1 cellular context compared by ENCODE assay signal in the genomic region with DNA sequence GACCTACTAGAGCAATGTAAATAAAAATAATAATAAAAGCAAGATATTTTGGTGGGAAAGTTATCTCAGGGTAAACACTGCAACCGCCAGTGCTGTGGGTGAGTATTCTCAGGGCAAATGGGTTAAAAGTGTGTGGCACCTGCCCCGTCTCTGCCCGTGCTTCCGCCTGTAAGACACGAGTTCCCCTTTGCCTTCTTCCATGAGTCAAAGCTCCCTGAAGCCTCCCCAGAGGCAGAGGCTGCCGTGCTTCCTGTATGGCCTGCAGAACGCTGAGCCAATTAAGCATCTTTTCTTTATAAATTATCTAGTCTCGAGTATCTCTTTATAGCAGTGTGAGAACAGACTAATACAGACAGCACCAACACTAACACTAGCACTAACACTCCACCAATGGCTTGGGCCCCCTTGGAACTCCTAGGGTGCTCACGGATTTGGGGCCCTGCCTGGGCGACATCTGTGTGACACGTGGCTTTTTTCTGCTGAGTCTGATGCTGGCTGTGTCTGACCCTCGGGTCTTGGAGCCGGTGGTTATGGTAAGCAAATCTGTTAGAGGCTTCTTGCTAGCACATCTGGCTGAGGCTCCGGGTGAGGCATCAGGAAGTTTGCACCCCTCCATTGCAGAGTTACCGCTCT.
TF ChIP-seq lines count a peak whose summit lies in the region.

No MANE protein-coding gene starts in this region.

TF ChIP-seq in WTC11, 78 proteins besides CTCF, POLR2A, EP300 and RAD21 (continued from another document):
- TF ChIP-seq, protein P1, sequence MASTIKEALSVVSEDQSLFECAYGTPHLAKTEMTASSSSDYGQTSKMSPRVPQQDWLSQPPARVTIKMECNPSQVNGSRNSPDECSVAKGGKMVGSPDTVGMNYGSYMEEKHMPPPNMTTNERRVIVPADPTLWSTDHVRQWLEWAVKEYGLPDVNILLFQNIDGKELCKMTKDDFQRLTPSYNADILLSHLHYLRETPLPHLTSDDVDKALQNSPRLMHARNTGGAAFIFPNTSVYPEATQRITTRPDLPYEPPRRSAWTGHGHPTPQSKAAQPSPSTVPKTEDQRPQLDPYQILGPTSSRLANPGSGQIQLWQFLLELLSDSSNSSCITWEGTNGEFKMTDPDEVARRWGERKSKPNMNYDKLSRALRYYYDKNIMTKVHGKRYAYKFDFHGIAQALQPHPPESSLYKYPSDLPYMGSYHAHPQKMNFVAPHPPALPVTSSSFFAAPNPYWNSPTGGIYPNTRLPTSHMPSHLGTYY (CRISPR knock-in tag; IDR thresholded peaks at IDR 0.05), result no peak
- TF ChIP-seq JUN (CRISPR knock-in tag; IDR thresholded peaks at IDR 0.05) (no peak), ZNF232 (CRISPR knock-in tag; IDR thresholded peaks at IDR 0.05) (no peak), ETV6 (CRISPR knock-in tag; IDR thresholded peaks at IDR 0.05) (no peak), ZBTB21 (CRISPR knock-in tag; IDR thresholded peaks at IDR 0.05; ENCODE audit: borderline replicate concordance) (no peak), TEAD1 (CRISPR knock-in tag; IDR thresholded peaks at IDR 0.05) (no peak), OVOL2 (CRISPR knock-in tag; IDR thresholded peaks at IDR 0.05; ENCODE audit: borderline replicate concordance) (no peak), ZNF121 (CRISPR knock-in tag; IDR thresholded peaks at IDR 0.05) (no peak), ZNF317 (CRISPR knock-in tag; IDR thresholded peaks at IDR 0.05; ENCODE audit: borderline replicate concordance, low read depth) (no peak)
- TF ChIP-seq, protein P2, sequence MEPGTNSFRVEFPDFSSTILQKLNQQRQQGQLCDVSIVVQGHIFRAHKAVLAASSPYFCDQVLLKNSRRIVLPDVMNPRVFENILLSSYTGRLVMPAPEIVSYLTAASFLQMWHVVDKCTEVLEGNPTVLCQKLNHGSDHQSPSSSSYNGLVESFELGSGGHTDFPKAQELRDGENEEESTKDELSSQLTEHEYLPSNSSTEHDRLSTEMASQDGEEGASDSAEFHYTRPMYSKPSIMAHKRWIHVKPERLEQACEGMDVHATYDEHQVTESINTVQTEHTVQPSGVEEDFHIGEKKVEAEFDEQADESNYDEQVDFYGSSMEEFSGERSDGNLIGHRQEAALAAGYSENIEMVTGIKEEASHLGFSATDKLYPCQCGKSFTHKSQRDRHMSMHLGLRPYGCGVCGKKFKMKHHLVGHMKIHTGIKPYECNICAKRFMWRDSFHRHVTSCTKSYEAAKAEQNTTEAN (CRISPR knock-in tag; IDR thresholded peaks at IDR 0.05), result no peak
- TF ChIP-seq, protein P3, sequence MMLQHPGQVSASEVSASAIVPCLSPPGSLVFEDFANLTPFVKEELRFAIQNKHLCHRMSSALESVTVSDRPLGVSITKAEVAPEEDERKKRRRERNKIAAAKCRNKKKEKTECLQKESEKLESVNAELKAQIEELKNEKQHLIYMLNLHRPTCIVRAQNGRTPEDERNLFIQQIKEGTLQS (CRISPR knock-in tag; conservative IDR thresholded peaks at IDR 0.05), result no peak
- TF ChIP-seq, protein P4, sequence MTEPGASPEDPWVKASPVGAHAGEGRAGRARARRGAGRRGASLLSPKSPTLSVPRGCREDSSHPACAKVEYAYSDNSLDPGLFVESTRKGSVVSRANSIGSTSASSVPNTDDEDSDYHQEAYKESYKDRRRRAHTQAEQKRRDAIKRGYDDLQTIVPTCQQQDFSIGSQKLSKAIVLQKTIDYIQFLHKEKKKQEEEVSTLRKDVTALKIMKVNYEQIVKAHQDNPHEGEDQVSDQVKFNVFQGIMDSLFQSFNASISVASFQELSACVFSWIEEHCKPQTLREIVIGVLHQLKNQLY (CRISPR knock-in tag; IDR thresholded peaks at IDR 0.05), result no peak
